Comparison of ENCODE assay signal across 16 cellular contexts in genomic region chr7:78080811-78081210, GRCh38.
DNase-seq lines count a peak whose midpoint lies in the region; ATAC-seq and TF ChIP-seq lines count a peak whose summit lies in the region.
"Had no signal": no experiment of that assay in that cellular context is flagged by ENCODE, and none has a peak within 500 bp of the region (broad histone marks: within the 10 kb centered on the region; RNA-seq: fewer than 3 reads in every experiment).

No MANE protein-coding gene starts in this region.

- H3K4me3 ChIP-seq in retinal pigment epithelial cell (ENCODE audit: low read length): no peak overlapping the region
- H3K4me3 ChIP-seq in body of pancreas: no peak overlapping the region
- no peak overlapping the region for H3K4me3 ChIP-seq in esophagus squamous epithelium
- H3K4me3 ChIP-seq: BLaER1 treated with 17β-estradiol and CSF1 and Interleukin-3, amounts not matched to agents 10 nM and 100 nM; MG63 had no signal

- intact Hi-C loops in body of pancreas (cut with DNase I) (no loop called here), esophagus squamous epithelium (cut with DNase I) (no loop called here)

- WGBS in body of pancreas, 2 donors: 91% methylated on average over 4 of the region's 4 CpGs
- 56 to 63% methylated on average over 4 of the region's 4 CpGs for WGBS in esophagus squamous epithelium, 2 donors

- H3K4me1 ChIP-seq in body of pancreas: no peaks in the 10 kb centered on the region
- peaks cover 0 to 38% (median 0%) of the 10 kb centered on the region in 3 donors for H3K4me1 ChIP-seq in esophagus squamous epithelium
- H3K4me1 ChIP-seq: BLaER1 treated with 17β-estradiol and CSF1 and Interleukin-3, amounts not matched to agents 10 nM and 100 nM had no signal

- H3K27me3 ChIP-seq in body of pancreas (no peaks in the 10 kb centered on the region), esophagus squamous epithelium (no peaks in the 10 kb centered on the region)
- H3K27me3 ChIP-seq: BLaER1 treated with 17β-estradiol and CSF1 and Interleukin-3, amounts not matched to agents 10 nM and 100 nM; MG63 had no signal

- H3K9me3 ChIP-seq in body of pancreas (no peaks in the 10 kb centered on the region), esophagus squamous epithelium (no peaks in the 10 kb centered on the region)
- H3K9me3 ChIP-seq: BLaER1 treated with 17β-estradiol and CSF1 and Interleukin-3, amounts not matched to agents 10 nM and 100 nM; MG63 had no signal

- H3K36me3 ChIP-seq in body of pancreas (replicated peaks in 1 of 2; ENCODE audit: insufficient read depth in 1 of 2, low read depth in 2 of 2): no peaks in the 10 kb centered on the region
- no peaks in the 10 kb centered on the region for H3K36me3 ChIP-seq in esophagus squamous epithelium
- H3K36me3 ChIP-seq: BLaER1 treated with 17β-estradiol and CSF1 and Interleukin-3, amounts not matched to agents 10 nM and 100 nM; MG63 had no signal

- no peak for ATAC-seq in body of pancreas
- ATAC-seq: HCT116 had no signal

- no peak for TF ChIP-seq CTCF in retinal pigment epithelial cell (conservative IDR thresholded peaks at IDR 0.05; ENCODE audit: low read depth, low read length)
- no peak for TF ChIP-seq CTCF in body of pancreas (IDR thresholded peaks at IDR 0.05)
- TF ChIP-seq CTCF in esophagus squamous epithelium (IDR thresholded peaks at IDR 0.05): no peak

- peak; percentile 23 for DNase-seq in EH (ENCODE audit: low read depth)
- peak; percentile 39 for DNase-seq in globus pallidus (ENCODE audit: low spot score)
- DNase-seq in retinal pigment epithelial cell (ENCODE audit: low read depth): peak; percentile 37
- no peak for DNase-seq in NCI-H82 treated with DMSO at 0.1 percent for 48 hours (lab: John Stamatoyannopoulos, UW; ENCODE audit: unreplicated experiment)
- DNase-seq in body of pancreas: no peak
- no peak for DNase-seq in Kasumi-1 (lab: John Stamatoyannopoulos, UW)
- DNase-seq in esophagus squamous epithelium (lab: John Stamatoyannopoulos, UW): no peak
- DNase-seq: MG63, NCI-H1092 treated with DMSO at 0.1 percent for 48 hours, NCI-H187, NCI-H446, SHP77 had no signal

- TF ChIP-seq POLR2A in body of pancreas (IDR thresholded peaks at IDR 0.05) (no peak), esophagus squamous epithelium (IDR thresholded peaks at IDR 0.05) (no peak)

- H3K27ac ChIP-seq in angular gyrus (ENCODE audit: low read depth, low read length) (peak overlapping the region; percentile 49), body of pancreas (no peak overlapping the region), esophagus squamous epithelium (no peak overlapping the region)
- H3K27ac ChIP-seq: BLaER1 treated with 17β-estradiol and CSF1 and Interleukin-3, amounts not matched to agents 10 nM and 100 nM; HL-60 had no signal

Comparison
In these comparisons a context has a peak if more than half of its experiments do, and no peak if none do; other contexts are left out.
1. DNase-seq: peak in EH (single experiment), globus pallidus (single experiment) and retinal pigment epithelial cell (single experiment); none in NCI-H82 treated with DMSO at 0.1 percent for 48 hours (single experiment), body of pancreas (0 of 4), Kasumi-1 (0 of 2) and esophagus squamous epithelium (single experiment).